1 cellular context compared by ENCODE assay signal in the genomic region with DNA sequence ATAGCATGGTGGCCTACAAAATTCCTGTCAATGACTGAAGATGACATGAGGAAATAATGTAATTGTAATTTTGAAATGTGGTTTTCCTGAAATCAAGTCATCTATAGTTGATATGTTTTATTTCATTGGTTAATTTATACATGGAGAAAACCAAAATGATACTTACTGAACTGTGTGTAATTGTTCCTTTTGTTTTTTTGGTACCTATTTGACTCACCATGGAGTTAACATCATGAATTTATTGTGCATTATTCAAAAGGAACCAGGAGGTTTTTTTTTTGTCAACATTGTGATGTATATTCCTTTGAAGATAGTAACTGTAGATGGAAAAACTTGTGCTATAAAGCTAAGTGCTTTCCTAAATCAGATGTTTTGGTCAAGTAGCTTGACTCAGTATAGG. TPM values are rescaled to one million over a fixed set of nuclear protein-coding genes. Genes with fewer than 3 reads are reported as not detected.
"Had no signal": no experiment of that assay in that cellular context is flagged by ENCODE, and none has a peak within 500 bp of the region (broad histone marks: within the 10 kb centered on the region; RNA-seq: fewer than 3 reads in every experiment).

No MANE protein-coding gene starts in this region.

RNA-seq across cellular contexts. Expression of gene SIX4, which starts 56.4 kb away (rescaled TPM):
- total RNA-seq: naive thymus-derived CD8-positive, alpha-beta T cell had no signal
- polyA plus RNA-seq: naive thymus-derived CD8-positive, alpha-beta T cell had no signal
